8 cellular contexts compared by ENCODE assay signal in genomic region chr4:5708171-5708828, GRCh38. TPM values are rescaled to one million over a fixed set of nuclear protein-coding genes. Genes with fewer than 3 reads are reported as not detected.
DNase-seq lines count a peak whose midpoint lies in the region; ATAC-seq and TF ChIP-seq lines count a peak whose summit lies in the region.

A gene with protein sequence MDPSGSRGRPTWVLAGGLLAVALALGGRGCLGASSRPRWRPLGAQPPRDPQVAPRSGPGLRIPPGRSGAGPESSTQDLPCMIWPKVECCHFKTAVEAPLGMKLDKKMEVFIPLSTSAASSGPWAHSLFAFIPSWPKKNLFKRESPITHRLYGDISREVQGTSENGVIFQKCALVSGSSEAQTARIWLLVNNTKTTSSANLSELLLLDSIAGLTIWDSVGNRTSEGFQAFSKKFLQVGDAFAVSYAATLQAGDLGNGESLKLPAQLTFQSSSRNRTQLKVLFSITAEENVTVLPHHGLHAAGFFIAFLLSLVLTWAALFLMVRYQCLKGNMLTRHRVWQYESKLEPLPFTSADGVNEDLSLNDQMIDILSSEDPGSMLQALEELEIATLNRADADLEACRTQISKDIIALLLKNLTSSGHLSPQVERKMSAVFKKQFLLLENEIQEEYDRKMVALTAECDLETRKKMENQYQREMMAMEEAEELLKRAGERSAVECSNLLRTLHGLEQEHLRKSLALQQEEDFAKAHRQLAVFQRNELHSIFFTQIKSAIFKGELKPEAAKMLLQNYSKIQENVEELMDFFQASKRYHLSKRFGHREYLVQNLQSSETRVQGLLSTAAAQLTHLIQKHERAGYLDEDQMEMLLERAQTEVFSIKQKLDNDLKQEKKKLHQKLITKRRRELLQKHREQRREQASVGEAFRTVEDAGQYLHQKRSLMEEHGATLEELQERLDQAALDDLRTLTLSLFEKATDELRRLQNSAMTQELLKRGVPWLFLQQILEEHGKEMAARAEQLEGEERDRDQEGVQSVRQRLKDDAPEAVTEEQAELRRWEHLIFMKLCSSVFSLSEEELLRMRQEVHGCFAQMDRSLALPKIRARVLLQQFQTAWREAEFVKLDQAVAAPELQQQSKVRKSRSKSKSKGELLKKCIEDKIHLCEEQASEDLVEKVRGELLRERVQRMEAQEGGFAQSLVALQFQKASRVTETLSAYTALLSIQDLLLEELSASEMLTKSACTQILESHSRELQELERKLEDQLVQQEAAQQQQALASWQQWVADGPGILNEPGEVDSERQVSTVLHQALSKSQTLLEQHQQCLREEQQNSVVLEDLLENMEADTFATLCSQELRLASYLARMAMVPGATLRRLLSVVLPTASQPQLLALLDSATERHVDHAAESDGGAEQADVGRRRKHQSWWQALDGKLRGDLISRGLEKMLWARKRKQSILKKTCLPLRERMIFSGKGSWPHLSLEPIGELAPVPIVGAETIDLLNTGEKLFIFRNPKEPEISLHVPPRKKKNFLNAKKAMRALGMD (minus strand): TSS chr4:5708559. CDS start chr4:5708513, 46 bp downstream.

- ATAC-seq in HG03135 (IDR thresholded peaks at IDR 0.05; ENCODE audit: unreplicated experiment): no peak

- DNase-seq in ELR (ENCODE audit: low read depth) (peak; percentile 68), Peyer's patch (peak; percentile 34 to 76 (median 55)), dermis microvascular lymphatic vessel endothelial cell (ENCODE audit: low read depth in 2 of 2) (peak; percentile 15 to 51), left kidney (ENCODE audit: low read depth, low spot score) (peak; percentile 84), NCI-H748 treated with DMSO at 0.1 percent for 48 hours (lab: John Stamatoyannopoulos, UW) (no peak), NCI-H2029 (lab: John Stamatoyannopoulos, UW) (no peak)
- peak; percentile 64 for DNase-seq in stimulated activated CD8-positive, alpha-beta memory T cell treated with anti-CD3 and anti-CD28 coated beads, Interleukin-4, amount 100 ng/mL, for 48 hours

- H3K36me3 ChIP-seq in Peyer's patch: no peaks in the 10 kb centered on the region

- no peaks in the 10 kb centered on the region for H3K27me3 ChIP-seq in Peyer's patch

- peak within 1 kb of the TSS; percentile 49 to 85 (median 60) for H3K27ac ChIP-seq in Peyer's patch

- TF ChIP-seq POLR2A in Peyer's patch (IDR thresholded peaks at IDR 0.05): no peak

- H3K4me1 ChIP-seq in Peyer's patch: peaks cover 0 to 5% (median 0%) of the 10 kb centered on the region in 4 donors

- no peaks in the 10 kb centered on the region for H3K9me3 ChIP-seq in Peyer's patch

- H3K4me3 ChIP-seq in Peyer's patch: peak within 1 kb of the TSS; percentile 46 to 73 (median 54)

- TF ChIP-seq CTCF in Peyer's patch (IDR thresholded peaks at IDR 0.05): no peak

RNA-seq across cellular contexts. Expression of the gene that starts here (rescaled TPM):
- total RNA-seq in Peyer's patch: 10 to 100 TPM in 1 of 4 donors, 1 to 10 TPM in 2, under 1 TPM in 1; 0.70 to 32.2 (median 4.1) TPM
- 7.1 and 10.4 TPM in 2 replicates for total RNA-seq in dermis microvascular lymphatic vessel endothelial cell

Comparison
In these comparisons a context has a peak if more than half of its experiments do, and no peak if none do; other contexts are left out.
1. DNase-seq: peak in ELR (single experiment), Peyer's patch (3 of 3), dermis microvascular lymphatic vessel endothelial cell (2 of 2), left kidney (single experiment) and stimulated activated CD8-positive, alpha-beta memory T cell treated with anti-CD3 and anti-CD28 coated beads, Interleukin-4, amount 100 ng/mL, for 48 hours (single experiment); none in NCI-H748 treated with DMSO at 0.1 percent for 48 hours (single experiment) and NCI-H2029 (single experiment).